Comparison of ENCODE assay signal across 24 cellular contexts in the genomic region with DNA sequence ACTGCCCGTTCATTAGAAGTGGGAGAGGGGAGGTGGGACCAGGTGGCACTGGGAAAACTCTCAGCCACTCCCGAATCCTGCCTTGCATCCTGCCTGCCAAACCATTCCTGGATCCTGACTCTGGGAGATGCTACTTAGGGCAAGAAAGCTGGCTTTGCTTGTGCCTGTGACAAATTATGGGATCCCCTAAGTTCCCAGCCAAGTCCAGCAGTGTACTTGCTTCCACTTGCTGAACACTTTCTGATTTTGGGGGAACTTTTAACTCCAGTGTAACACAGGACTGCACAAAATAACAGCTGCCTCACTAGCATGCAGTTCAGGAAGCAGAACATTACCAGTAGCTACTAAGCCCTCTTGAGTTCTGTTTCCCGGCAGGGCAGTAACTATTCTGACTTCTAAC. TPM values are rescaled to one million over a fixed set of nuclear protein-coding genes. Genes with fewer than 3 reads are reported as not detected.
DNase-seq lines count a peak whose midpoint lies in the region; ATAC-seq and TF ChIP-seq lines count a peak whose summit lies in the region.
"Had no signal": no experiment of that assay in that cellular context is flagged by ENCODE, and none has a peak within 500 bp of the region (broad histone marks: within the 10 kb centered on the region; RNA-seq: fewer than 3 reads in every experiment).

No MANE protein-coding gene starts in this region.

- no peak for DNase-seq in cardiac muscle cell (ENCODE audit: low read depth in 1 of 2, low spot score in 1 of 2)
- no peak for DNase-seq in Right ventricle myocardium superior
- DNase-seq in H7, result peak; percentile 47
- peak; percentile 51 for DNase-seq in islet precursor cell
- DNase-seq in spleen, result peak; percentile 23
- DNase-seq in DMS 273 (lab: John Stamatoyannopoulos, UW; ENCODE audit: unreplicated experiment), result no peak
- DNase-seq in NCI-H1436 treated with DMSO at 0.1 percent for 48 hours (lab: John Stamatoyannopoulos, UW), result no peak
- DNase-seq: BE2C, Calu3, DMS153, DND-41, HFFc6, KBM-7, NCI-H1694, NCI-H2029 treated with DMSO at 0.1 percent for 48 hours, NCI-H2227 treated with DMSO at 0.1 percent for 48 hours, NCI-H510A, NCI-H69, RPMI8226, SHP77 treated with DMSO at 0.1 percent for 48 hours had no signal

- peak overlapping the region; percentile 96 for H3K4me3 ChIP-seq in cardiac muscle cell
- H3K4me3 ChIP-seq in H7 (ENCODE audit: insufficient read depth, low read depth, low read length), result no peak overlapping the region
- H3K4me3 ChIP-seq in spleen, result no peak overlapping the region
- H3K4me3 ChIP-seq: SK-N-MC had no signal

- TF ChIP-seq CTCF in cardiac muscle cell (IDR thresholded peaks at IDR 0.05; ENCODE audit: low read depth, low read length), result no peak
- no peak for TF ChIP-seq CTCF in spleen (IDR thresholded peaks at IDR 0.05 in 8 of 11, conservative IDR thresholded peaks at IDR 0.05 in 3 of 11)

- peaks cover 62% of the 10 kb centered on the region for H3K4me1 ChIP-seq in cardiac muscle cell (ENCODE audit: low read depth)
- peaks cover 0 to 33% (median 15%) of the 10 kb centered on the region in 6 donors for H3K4me1 ChIP-seq in spleen
- H3K4me1 ChIP-seq: BE2C had no signal

- ATAC-seq in Right ventricle myocardium superior (ENCODE audit: poor library complexity), result no peak

- H3K27ac ChIP-seq in cardiac muscle cell, result peak overlapping the region; percentile 100
- peak overlapping the region in 6 of 8 donors; percentile 38 to 83 (median 62) for H3K27ac ChIP-seq in spleen
- H3K27ac ChIP-seq: 22Rv1, SK-N-MC had no signal

- intact Hi-C loops in Right ventricle myocardium superior (cut with DNase I), result no loop called here
- intact Hi-C loops in spleen (cut with DNase I; ENCODE audit: low total_unique reads), result no loop called here

- no peak for TF ChIP-seq POLR2A in spleen (IDR thresholded peaks at IDR 0.05)

- H3K9me3 ChIP-seq in cardiac muscle cell (ENCODE audit: low read depth) (no peaks in the 10 kb centered on the region), spleen (no peaks in the 10 kb centered on the region)
- H3K9me3 ChIP-seq: BE2C had no signal

- H3K36me3 ChIP-seq in cardiac muscle cell (peaks cover 16% of the 10 kb centered on the region), H7 (replicated peaks; ENCODE audit: control insufficient read depth, insufficient read depth, low read length) (no peaks in the 10 kb centered on the region), spleen (no peaks in the 10 kb centered on the region)
- H3K36me3 ChIP-seq: BE2C had no signal

- 8 to 35% (median 16%) methylated on average over 2 to 3 of the region's 3 CpGs for WGBS in spleen, 5 donors

- H3K27me3 ChIP-seq in cardiac muscle cell (no peaks in the 10 kb centered on the region), H7 (ENCODE audit: control insufficient read depth, insufficient read depth, low read length) (peaks cover 82% of the 10 kb centered on the region), spleen (replicated peaks in 1 of 7) (peaks cover 0 to 100% (median 62%) of the 10 kb centered on the region in 7 donors)

RNA-seq across cellular contexts. Expression of a gene that starts 12.5 kb away (rescaled TPM):
- total RNA-seq in cardiac muscle cell, result 1,657 and 1,772 TPM in 2 replicates
- polyA plus RNA-seq in cardiac muscle cell, result 1,190 and 1,339 TPM in 2 replicates
- 260 TPM for total RNA-seq in Right ventricle myocardium superior
- total RNA-seq in H7 (2014; rRNA removed; shearing (Covaris generic)), result 2.4 and 3.8 TPM in 2 replicates
- 10 to 100 TPM; 17.3 to 42.3 (median 28.9) TPM for total RNA-seq in spleen
- 10 to 100 TPM in 2 of 3 donors, 1 to 10 TPM in 1; 9.4 to 21.6 (median 13.9) TPM for polyA plus RNA-seq in spleen
- total RNA-seq: Calu3, HFFc6, LHCN-M2 had no signal
- polyA plus RNA-seq: CD14-positive monocyte had no signal

Comparison
In these comparisons a context has a peak if more than half of its experiments do, and no peak if none do; other contexts are left out.
1. DNase-seq: peak in H7 (single experiment), islet precursor cell (single experiment) and spleen (single experiment); none in cardiac muscle cell (0 of 2), Right ventricle myocardium superior (single experiment), DMS 273 (single experiment) and NCI-H1436 treated with DMSO at 0.1 percent for 48 hours (single experiment).